20 cellular contexts compared by ENCODE assay signal in genomic region chr18:57440331-57441101, GRCh38. TPM values are rescaled to one million over a fixed set of nuclear protein-coding genes. Genes with fewer than 3 reads are reported as not detected.
A peak's percentile ranks its signal among the peaks of the same experiment; 100 is the strongest.
DNase-seq lines count a peak whose midpoint lies in the region; ATAC-seq, FAIRE-seq and TF ChIP-seq lines count a peak whose summit lies in the region.
"Had no signal": no experiment of that assay in that cellular context is flagged by ENCODE, and none has a peak within 500 bp of the region (broad histone marks: within the 10 kb centered on the region; RNA-seq: fewer than 3 reads in every experiment).

No MANE protein-coding gene starts in this region.

- peaks cover 3% of the 10 kb centered on the region for H3K4me1 Mint-ChIP-seq in astrocyte (ENCODE audit: low read depth, unreplicated experiment)
- peaks cover 25% of the 10 kb centered on the region for H3K4me1 Mint-ChIP-seq in type B pancreatic cell (ENCODE audit: unreplicated experiment)

- H3K36me3 Mint-ChIP-seq in astrocyte (ENCODE audit: low read depth, unreplicated experiment) (peaks cover 7% of the 10 kb centered on the region), type B pancreatic cell (no peaks in the 10 kb centered on the region)

- H3K9me3 Mint-ChIP-seq in astrocyte (ENCODE audit: unreplicated experiment) (peaks cover 8% of the 10 kb centered on the region), type B pancreatic cell (no peaks in the 10 kb centered on the region)

- no peak for DNase-seq in left ventricle myocardium inferior
- no peak for DNase-seq in left cardiac atrium
- DNase-seq in astrocyte (ENCODE audit: low read depth) = no peak
- DNase-seq in kidney tubule cell (ENCODE audit: low spot score) = peak; percentile 48
- DNase-seq in type B pancreatic cell (ENCODE audit: extremely low spot score, unreplicated experiment) = no peak
- no peak for DNase-seq in NCI-H1105 treated with DMSO at 0.1 percent for 48 hours (lab: John Stamatoyannopoulos, UW)
- no peak for DNase-seq in NCI-H2081 (lab: John Stamatoyannopoulos, UW)
- DNase-seq in NCI-H1105 (lab: John Stamatoyannopoulos, UW) = no peak
- DNase-seq: activated CD4-positive, alpha-beta T cell treated with anti-CD3 and anti-CD28 coated beads, Interleukin-2, amount 50 U/mL, for 4 hours; activated naive CD4-positive, alpha-beta T cell; BE2C; esophagus squamous epithelium; GF-D8; NCI-H1436; NCI-H774; stimulated activated CD4-positive, alpha-beta T cell treated with anti-CD3 and anti-CD28 coated beads, Interleukin-4, amount 100 ng/mL, for 1 hour had no signal

- no peak overlapping the region for H2AFZ ChIP-seq in astrocyte (ENCODE audit: low read depth, low read length)

- intact Hi-C loops in left ventricle myocardium inferior (cut with micrococcal nuclease) (no loop called here), left cardiac atrium (cut with DNase I) (loop anchor here in 1 of 2 donors (10.0 kb wide), 1 partner anchor 696 kb away; no protein-coding TSS in a partner anchor)

- H3K9ac ChIP-seq in astrocyte (ENCODE audit: low read length) = no peak overlapping the region

- H3K79me2 ChIP-seq in astrocyte (ENCODE audit: insufficient read depth, low read length) = no peaks in the 10 kb centered on the region

- H3K4me2 ChIP-seq in astrocyte (ENCODE audit: low read length) = peak overlapping the region; percentile 72

- peak overlapping the region; percentile 53 for H3K4me3 ChIP-seq in left ventricle myocardium inferior
- no peak overlapping the region for H3K4me3 ChIP-seq in astrocyte (ENCODE audit: insufficient read depth, low read depth, low read length)
- H3K4me3 ChIP-seq: prostate gland had no signal

- no peak for TF ChIP-seq CTCF in left ventricle myocardium inferior (IDR thresholded peaks at IDR 0.05; ENCODE audit: borderline replicate concordance)
- TF ChIP-seq CTCF in astrocyte (IDR thresholded peaks at IDR 0.05; ENCODE audit: insufficient read depth, low read depth, low read length) = no peak
- TF ChIP-seq CTCF in type B pancreatic cell (conservative IDR thresholded peaks at IDR 0.05) = no peak

- H3K27ac ChIP-seq in left ventricle myocardium inferior (replicated peaks) = no peak overlapping the region
- no peak overlapping the region for H3K27ac ChIP-seq in astrocyte (ENCODE audit: low read depth, low read length)
- H3K27ac ChIP-seq: esophagus squamous epithelium, prostate gland had no signal

- H3K27me3 Mint-ChIP-seq in astrocyte (ENCODE audit: low read depth, unreplicated experiment) = peaks cover 80% of the 10 kb centered on the region
- peaks cover 100% of the 10 kb centered on the region for H3K27me3 Mint-ChIP-seq in type B pancreatic cell

- H3K36me3 ChIP-seq in left ventricle myocardium inferior (no peaks in the 10 kb centered on the region), astrocyte (ENCODE audit: insufficient read depth, low read length) (no peaks in the 10 kb centered on the region)
- H3K36me3 ChIP-seq: BE2C, esophagus squamous epithelium, prostate gland had no signal

- H3K27ac Mint-ChIP-seq in astrocyte (ENCODE audit: unreplicated experiment) (no peak overlapping the region), type B pancreatic cell (no peak overlapping the region)
- H3K27ac Mint-ChIP-seq: stimulated activated memory B cell treated with anti-CD40 and anti-IgM and Interleukin-4, amounts not matched to agents 10 μg/mL and 1 μg/mL and 100 μg/mL, for 72 hours had no signal

- H3K4me1 ChIP-seq in left ventricle myocardium inferior (peaks cover 60% of the 10 kb centered on the region), astrocyte (ENCODE audit: insufficient read depth, low read length) (peaks cover 21% of the 10 kb centered on the region)
- H3K4me1 ChIP-seq: BE2C, prostate gland had no signal

- ATAC-seq in left cardiac atrium = no peak
- ATAC-seq: stimulated activated memory B cell treated with anti-CD40 and anti-IgM and Interleukin-4, amounts not matched to agents 10 μg/mL and 1 μg/mL and 100 μg/mL, for 72 hours had no signal

- FAIRE-seq in astrocyte (lab: Jason Lieb, UNC) = no peak

- H3K9me3 ChIP-seq in left ventricle myocardium inferior (replicated peaks) (no peaks in the 10 kb centered on the region), astrocyte (ENCODE audit: insufficient read depth, low read depth, low read length) (peaks cover 2% of the 10 kb centered on the region)
- H3K9me3 ChIP-seq: BE2C, esophagus squamous epithelium, prostate gland had no signal

- peaks cover 7% of the 10 kb centered on the region for H4K20me1 ChIP-seq in astrocyte (ENCODE audit: insufficient read depth, low read length)

- H3K4me3 Mint-ChIP-seq in astrocyte (ENCODE audit: unreplicated experiment) = peak overlapping the region; percentile 20
- H3K4me3 Mint-ChIP-seq in type B pancreatic cell = peak overlapping the region; percentile 70

- H3K27me3 ChIP-seq in left ventricle myocardium inferior (ENCODE audit: low read depth) (peaks cover 98% of the 10 kb centered on the region), astrocyte (ENCODE audit: insufficient read depth, low read length) (peaks cover 85% of the 10 kb centered on the region)
- H3K27me3 ChIP-seq: BE2C had no signal

RNA-seq across cellular contexts. Expression of gene ONECUT2, which starts 5.3 kb away (rescaled TPM):
- total RNA-seq in left ventricle myocardium inferior (0.41 TPM), left cardiac atrium (under 1 TPM; 0.03 TPM), astrocyte (5.2 and 6.2 TPM in 2 replicates), type B pancreatic cell (ENCODE audit: low replicate concordance) (6.8 and 16.1 TPM in 2 replicates)
- total RNA-seq: mononuclear cell; T-helper 2 cell treated with Interferon-gamma antibody and Interleukin-4, amounts not matched to agents 100 ng/mL and 5 ng/mL, for 36 hours had no signal
